In the genomic region with DNA sequence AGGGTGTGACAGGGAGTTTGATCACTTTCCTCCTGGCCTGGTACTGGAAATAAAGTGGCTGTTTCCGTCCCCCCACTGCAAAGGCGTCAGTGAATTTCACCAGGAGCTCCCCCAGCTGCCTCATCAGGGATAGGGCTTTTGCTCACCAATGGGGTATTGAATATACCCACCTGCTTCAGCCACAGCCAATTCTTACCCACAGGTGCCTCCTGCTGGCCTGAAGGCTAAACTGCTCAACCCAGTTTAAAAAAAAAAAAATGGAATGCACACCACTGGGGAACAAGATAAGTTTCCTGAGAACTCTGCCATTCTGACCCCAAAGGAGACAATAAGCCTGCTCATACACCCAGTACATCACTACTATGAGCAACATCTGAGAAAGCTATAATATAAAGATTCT, we compare ENCODE assay signal across 1 cellular context.
TF ChIP-seq lines count a peak whose summit lies in the region.

No MANE protein-coding gene starts in this region.

TF ChIP-seq in GM23338, 12 proteins besides CTCF, POLR2A, EP300 and RAD21 (continued from another document):
- no peak for TF ChIP-seq EZH2phosphoT487 (IDR thresholded peaks at IDR 0.05; ENCODE audit: unreplicated experiment)
- no peak for TF ChIP-seq ZNF114 (CRISPR knock-in tag; IDR thresholded peaks at IDR 0.05)
- no peak for TF ChIP-seq STAT1 (IDR thresholded peaks at IDR 0.05; ENCODE audit: unreplicated experiment)
- no peak for TF ChIP-seq JUNB (IDR thresholded peaks at IDR 0.05; ENCODE audit: unreplicated experiment)
- TF ChIP-seq NANOG (IDR thresholded peaks at IDR 0.05; ENCODE audit: borderline replicate concordance) = no peak
- TF ChIP-seq CREB1 (CRISPR knock-in tag; IDR thresholded peaks at IDR 0.05; ENCODE audit: low read depth) = no peak
- no peak for TF ChIP-seq ZNF331 (CRISPR knock-in tag; IDR thresholded peaks at IDR 0.05; ENCODE audit: low read depth)
TF ChIP-seq in GM23338: peak in this region for 0.
